9 cellular contexts compared by ENCODE assay signal in the genomic region with DNA sequence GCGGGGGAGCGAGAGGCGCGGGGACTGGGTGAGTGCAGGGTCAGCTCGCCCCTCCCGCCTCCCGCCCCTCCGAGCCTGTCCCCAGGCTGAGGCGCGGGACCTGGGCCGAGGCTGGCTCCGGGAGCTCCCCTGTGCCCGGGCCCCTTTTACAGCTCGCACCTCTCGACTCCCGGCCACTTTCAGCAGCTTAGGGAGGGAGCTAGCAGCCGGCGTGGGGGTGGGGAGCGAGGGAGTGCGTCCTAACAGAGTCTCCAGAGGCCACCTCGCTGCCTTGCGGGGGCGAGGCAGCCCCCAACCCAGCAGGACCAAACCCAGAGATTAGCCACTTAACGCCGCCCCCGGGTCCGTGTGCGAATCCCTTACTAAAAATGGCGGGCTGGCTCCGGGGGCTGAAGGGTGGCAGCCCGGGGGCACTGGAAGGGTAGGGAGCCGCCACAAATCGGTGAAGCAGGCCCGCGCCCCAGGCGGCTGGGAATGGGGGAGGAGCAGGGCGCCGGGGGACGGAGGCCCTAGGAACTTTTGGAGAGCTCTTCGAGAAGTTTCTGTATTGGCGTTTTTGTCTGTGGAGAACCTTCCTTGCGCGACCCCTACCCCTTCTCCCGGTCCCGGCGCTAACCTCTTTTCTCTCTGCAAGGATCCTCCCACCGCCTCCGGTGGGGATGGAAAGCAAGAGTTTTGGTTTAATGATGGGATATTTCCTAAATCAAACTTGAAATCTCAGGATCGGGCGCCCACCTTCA. TPM values are rescaled to one million over a fixed set of nuclear protein-coding genes. Genes with fewer than 3 reads are reported as not detected.
DNase-seq lines count a peak whose midpoint lies in the region; ATAC-seq, FAIRE-seq and TF ChIP-seq lines count a peak whose summit lies in the region.
"Had no signal": no experiment of that assay in that cellular context is flagged by ENCODE, and none has a peak within 500 bp of the region (broad histone marks: within the 10 kb centered on the region; RNA-seq: fewer than 3 reads in every experiment).

No MANE protein-coding gene starts in this region.

- H3K27me3 ChIP-seq in astrocyte (ENCODE audit: insufficient read depth, low read length) (peaks cover 39% of the 10 kb centered on the region), thyroid gland (peaks cover 72% of the 10 kb centered on the region)

- no peak for TF ChIP-seq POLR2A in thyroid gland (IDR thresholded peaks at IDR 0.05)

- H3K36me3 ChIP-seq in astrocyte (ENCODE audit: insufficient read depth, low read length), result no peaks in the 10 kb centered on the region
- no peaks in the 10 kb centered on the region for H3K36me3 ChIP-seq in thyroid gland
- H3K36me3 ChIP-seq: adrenal gland had no signal

- no peak for ATAC-seq in activated CD8-positive, alpha-beta T cell treated with anti-CD3 and anti-CD28 coated beads, Interleukin-2, amount 10 ng/mL, durations not matched to agents 7 days and 5 days
- no peak for ATAC-seq in activated CD8-positive, alpha-beta T cell treated with anti-CD3 and anti-CD28 coated beads for 36 hours
- ATAC-seq in HG02970 (IDR thresholded peaks at IDR 0.05; ENCODE audit: low FRiP score, unreplicated experiment) (no peak), GM19351 (IDR thresholded peaks at IDR 0.05; ENCODE audit: unreplicated experiment) (no peak)

- peak overlapping the region; percentile 71 for H2AFZ ChIP-seq in astrocyte (ENCODE audit: low read depth, low read length)

- intact Hi-C loops in activated CD8-positive, alpha-beta T cell treated with anti-CD3 and anti-CD28 coated beads for 36 hours (cut with micrococcal nuclease), result loop anchor here (5.0 kb wide), 1 partner anchor 650 kb away; no protein-coding TSS in a partner anchor
- intact Hi-C loops in thyroid gland (cut with DNase I), result no loop called here

- POLR2A ChIA-PET in activated CD8-positive, alpha-beta T cell treated with anti-CD3 and anti-CD28 coated beads, Interleukin-2, amount 10 ng/mL, durations not matched to agents 7 days and 5 days (lab: Charles Lee), result no interaction called here
- POLR2A ChIA-PET in activated CD8-positive, alpha-beta T cell treated with anti-CD3 and anti-CD28 coated beads for 36 hours (lab: Charles Lee), result no interaction called here

- H3K9me3 ChIP-seq in astrocyte (ENCODE audit: insufficient read depth, low read depth, low read length), result no peaks in the 10 kb centered on the region
- no peaks in the 10 kb centered on the region for H3K9me3 ChIP-seq in thyroid gland
- H3K9me3 ChIP-seq: adrenal gland had no signal

- WGBS in thyroid gland, 2 donors, result 2 to 3% methylated on average over 26 to 35 of the region's 50 CpGs

- peaks cover 24% of the 10 kb centered on the region for H3K79me2 ChIP-seq in astrocyte (ENCODE audit: insufficient read depth, low read length)

- H3K36me3 Mint-ChIP-seq in activated CD8-positive, alpha-beta T cell treated with anti-CD3 and anti-CD28 coated beads, Interleukin-2, amount 10 ng/mL, durations not matched to agents 7 days and 5 days (ENCODE audit: low read depth), result peaks cover 17% of the 10 kb centered on the region
- H3K36me3 Mint-ChIP-seq in activated CD8-positive, alpha-beta T cell treated with anti-CD3 and anti-CD28 coated beads for 36 hours (ENCODE audit: low read depth), result peaks cover 3% of the 10 kb centered on the region
- H3K36me3 Mint-ChIP-seq in astrocyte (ENCODE audit: low read depth, unreplicated experiment), result peaks cover 3% of the 10 kb centered on the region

- peaks cover 78% of the 10 kb centered on the region for H3K27me3 Mint-ChIP-seq in activated CD8-positive, alpha-beta T cell treated with anti-CD3 and anti-CD28 coated beads, Interleukin-2, amount 10 ng/mL, durations not matched to agents 7 days and 5 days (ENCODE audit: low read depth)
- peaks cover 72% of the 10 kb centered on the region for H3K27me3 Mint-ChIP-seq in activated CD8-positive, alpha-beta T cell treated with anti-CD3 and anti-CD28 coated beads for 36 hours
- peaks cover 62% of the 10 kb centered on the region for H3K27me3 Mint-ChIP-seq in astrocyte (ENCODE audit: low read depth, unreplicated experiment)

- H3K4me1 ChIP-seq in astrocyte (ENCODE audit: insufficient read depth, low read length), result peaks cover 11% of the 10 kb centered on the region
- peaks cover 34 to 43% of the 10 kb centered on the region in 2 donors for H3K4me1 ChIP-seq in thyroid gland

- no peak for FAIRE-seq in astrocyte (lab: Jason Lieb, UNC)

- H4K20me1 ChIP-seq in astrocyte (ENCODE audit: insufficient read depth, low read length), result peaks cover 11% of the 10 kb centered on the region

- no peak for TF ChIP-seq CTCF in activated CD8-positive, alpha-beta T cell treated with anti-CD3 and anti-CD28 coated beads for 36 hours (IDR thresholded peaks at IDR 0.05)
- TF ChIP-seq CTCF in astrocyte (IDR thresholded peaks at IDR 0.05; ENCODE audit: insufficient read depth, low read depth, low read length) (no peak), thyroid gland (IDR thresholded peaks at IDR 0.05) (no peak)

- peaks cover 17% of the 10 kb centered on the region for H3K4me1 Mint-ChIP-seq in activated CD8-positive, alpha-beta T cell treated with anti-CD3 and anti-CD28 coated beads, Interleukin-2, amount 10 ng/mL, durations not matched to agents 7 days and 5 days (ENCODE audit: low read depth)
- H3K4me1 Mint-ChIP-seq in activated CD8-positive, alpha-beta T cell treated with anti-CD3 and anti-CD28 coated beads for 36 hours (ENCODE audit: low read depth), result peaks cover 22% of the 10 kb centered on the region
- H3K4me1 Mint-ChIP-seq in astrocyte (ENCODE audit: low read depth, unreplicated experiment), result peaks cover 3% of the 10 kb centered on the region

- CTCF ChIA-PET in activated CD8-positive, alpha-beta T cell treated with anti-CD3 and anti-CD28 coated beads, Interleukin-2, amount 10 ng/mL, durations not matched to agents 7 days and 5 days (lab: Charles Lee), result no interaction called here
- CTCF ChIA-PET in activated CD8-positive, alpha-beta T cell treated with anti-CD3 and anti-CD28 coated beads for 36 hours (lab: Charles Lee), result no interaction called here

- peak overlapping the region; percentile 15 for H3K4me3 Mint-ChIP-seq in activated CD8-positive, alpha-beta T cell treated with anti-CD3 and anti-CD28 coated beads, Interleukin-2, amount 10 ng/mL, durations not matched to agents 7 days and 5 days
- H3K4me3 Mint-ChIP-seq in activated CD8-positive, alpha-beta T cell treated with anti-CD3 and anti-CD28 coated beads for 36 hours, result no peak overlapping the region
- peak overlapping the region; percentile 20 for H3K4me3 Mint-ChIP-seq in astrocyte (ENCODE audit: unreplicated experiment)

- peaks cover 4% of the 10 kb centered on the region for H3K9me3 Mint-ChIP-seq in activated CD8-positive, alpha-beta T cell treated with anti-CD3 and anti-CD28 coated beads, Interleukin-2, amount 10 ng/mL, durations not matched to agents 7 days and 5 days (ENCODE audit: insufficient read depth)
- H3K9me3 Mint-ChIP-seq in activated CD8-positive, alpha-beta T cell treated with anti-CD3 and anti-CD28 coated beads for 36 hours, result no peaks in the 10 kb centered on the region
- H3K9me3 Mint-ChIP-seq in astrocyte (ENCODE audit: unreplicated experiment), result peaks cover 26% of the 10 kb centered on the region

- no peak overlapping the region for H3K27ac ChIP-seq in astrocyte (ENCODE audit: low read depth, low read length)
- peak overlapping the region in 2 of 3 donors; percentile 31 to 78 for H3K27ac ChIP-seq in thyroid gland

- peak overlapping the region; percentile 89 for H3K9ac ChIP-seq in astrocyte (ENCODE audit: low read length)

- H3K4me2 ChIP-seq in astrocyte (ENCODE audit: low read length), result peak overlapping the region; percentile 100

- H3K4me3 ChIP-seq in astrocyte (ENCODE audit: insufficient read depth, low read depth, low read length), result peak overlapping the region; percentile 80
- peak overlapping the region in 2 of 3 donors; percentile 64 to 86 for H3K4me3 ChIP-seq in thyroid gland (replicated peaks in 1 of 3)

- DNase-seq in activated CD8-positive, alpha-beta T cell treated with anti-CD3 and anti-CD28 coated beads, Interleukin-2, amount 10 ng/mL, durations not matched to agents 7 days and 5 days, result no peak
- no peak for DNase-seq in activated CD8-positive, alpha-beta T cell treated with anti-CD3 and anti-CD28 coated beads for 36 hours
- no peak for DNase-seq in astrocyte (ENCODE audit: low read depth)
- peak; percentile 32 for DNase-seq in left kidney (ENCODE audit: low read depth, low spot score)
- peak in 1 of 2 donors; percentile 36 for DNase-seq in thyroid gland
- DNase-seq in NK-92 (lab: John Stamatoyannopoulos, UW; ENCODE audit: unreplicated experiment), result no peak

- H3K27ac Mint-ChIP-seq in activated CD8-positive, alpha-beta T cell treated with anti-CD3 and anti-CD28 coated beads, Interleukin-2, amount 10 ng/mL, durations not matched to agents 7 days and 5 days, result no peak overlapping the region
- H3K27ac Mint-ChIP-seq in activated CD8-positive, alpha-beta T cell treated with anti-CD3 and anti-CD28 coated beads for 36 hours, result no peak overlapping the region
- H3K27ac Mint-ChIP-seq in astrocyte (ENCODE audit: unreplicated experiment), result peak overlapping the region; percentile 75

RNA-seq across cellular contexts. Expression of a gene that starts 0.6 kb away (rescaled TPM):
- total RNA-seq in activated CD8-positive, alpha-beta T cell treated with anti-CD3 and anti-CD28 coated beads, Interleukin-2, amount 10 ng/mL, durations not matched to agents 7 days and 5 days, result not detected
- total RNA-seq in activated CD8-positive, alpha-beta T cell treated with anti-CD3 and anti-CD28 coated beads for 36 hours, result not detected
- 0.72 and 0.75 TPM in 2 replicates for total RNA-seq in astrocyte
- 10 to 100 TPM in 1 of 4 donors, 1 to 10 TPM in 3; 4.0 to 22.6 (median 8.9) TPM for total RNA-seq in thyroid gland
